ENCODE assay signal across 1 cellular context in genomic region chr1:31038360-31038759, GRCh38.
TF ChIP-seq lines count a peak whose summit lies in the region.

No MANE protein-coding gene starts in this region.

TF ChIP-seq in IMR-90, 13 proteins besides CTCF, POLR2A, EP300 and RAD21:
- no peak for TF ChIP-seq MXI1 (IDR thresholded peaks at IDR 0.05; ENCODE audit: borderline replicate concordance, low read depth, low read length)
- TF ChIP-seq MAZ (IDR thresholded peaks at IDR 0.05; ENCODE audit: borderline replicate concordance, low read depth, low read length), result no peak
- TF ChIP-seq, protein P1, sequence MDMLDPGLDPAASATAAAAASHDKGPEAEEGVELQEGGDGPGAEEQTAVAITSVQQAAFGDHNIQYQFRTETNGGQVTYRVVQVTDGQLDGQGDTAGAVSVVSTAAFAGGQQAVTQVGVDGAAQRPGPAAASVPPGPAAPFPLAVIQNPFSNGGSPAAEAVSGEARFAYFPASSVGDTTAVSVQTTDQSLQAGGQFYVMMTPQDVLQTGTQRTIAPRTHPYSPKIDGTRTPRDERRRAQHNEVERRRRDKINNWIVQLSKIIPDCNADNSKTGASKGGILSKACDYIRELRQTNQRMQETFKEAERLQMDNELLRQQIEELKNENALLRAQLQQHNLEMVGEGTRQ (IDR thresholded peaks at IDR 0.05; ENCODE audit: low read depth, low read length), result no peak
- TF ChIP-seq RCOR1 (IDR thresholded peaks at IDR 0.05; ENCODE audit: insufficient replicate concordance, low read length), result no peak
- TF ChIP-seq CEBPB (IDR thresholded peaks at IDR 0.05; ENCODE audit: low read depth, low read length), result peak; percentile 77
- TF ChIP-seq, protein P2, sequence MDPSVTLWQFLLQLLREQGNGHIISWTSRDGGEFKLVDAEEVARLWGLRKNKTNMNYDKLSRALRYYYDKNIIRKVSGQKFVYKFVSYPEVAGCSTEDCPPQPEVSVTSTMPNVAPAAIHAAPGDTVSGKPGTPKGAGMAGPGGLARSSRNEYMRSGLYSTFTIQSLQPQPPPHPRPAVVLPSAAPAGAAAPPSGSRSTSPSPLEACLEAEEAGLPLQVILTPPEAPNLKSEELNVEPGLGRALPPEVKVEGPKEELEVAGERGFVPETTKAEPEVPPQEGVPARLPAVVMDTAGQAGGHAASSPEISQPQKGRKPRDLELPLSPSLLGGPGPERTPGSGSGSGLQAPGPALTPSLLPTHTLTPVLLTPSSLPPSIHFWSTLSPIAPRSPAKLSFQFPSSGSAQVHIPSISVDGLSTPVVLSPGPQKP (IDR thresholded peaks at IDR 0.05; ENCODE audit: borderline replicate concordance, low read depth, low read length), result no peak
- TF ChIP-seq FOS (IDR thresholded peaks at IDR 0.05; ENCODE audit: low read depth, low read length), result peak; percentile 37; the same call in 1 of the 2 replicates
- TF ChIP-seq BHLHE40 (IDR thresholded peaks at IDR 0.05; ENCODE audit: low read depth, low read length), result 0 out of 2 replicates have a peak, but pooled peaks have one; percentile 20
- TF ChIP-seq CHD1 (IDR thresholded peaks at IDR 0.05; ENCODE audit: low read depth, low read length), result no peak
